ENCODE assay signal across 8 cellular contexts in the genomic region with DNA sequence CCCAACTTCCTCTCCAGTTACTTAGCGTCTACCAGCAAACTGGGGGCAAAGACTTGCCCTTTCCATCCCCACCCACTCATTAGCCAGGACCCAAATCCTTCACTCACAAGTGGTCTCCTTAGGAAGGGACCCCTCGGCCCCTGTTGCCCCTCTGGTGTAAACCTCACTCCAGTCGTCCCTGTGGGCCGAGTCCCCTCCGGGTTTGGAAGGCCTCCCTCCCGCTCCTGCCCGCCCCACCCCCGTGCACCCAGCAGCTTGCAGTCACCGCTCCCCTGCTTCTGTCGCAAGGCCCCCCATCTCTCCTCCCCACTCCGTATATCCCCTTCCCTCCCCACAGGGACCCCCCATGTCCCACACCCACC. TPM values are rescaled to one million over a fixed set of nuclear protein-coding genes. Genes with fewer than 3 reads are reported as not detected.
DNase-seq lines count a peak whose midpoint lies in the region; ATAC-seq and TF ChIP-seq lines count a peak whose summit lies in the region.

No MANE protein-coding gene starts in this region.

- H3K9me3 ChIP-seq in iPS DF 6.9 (ENCODE audit: control insufficient read depth, insufficient read depth, low read length), result no peaks in the 10 kb centered on the region

- peak overlapping the region; percentile 89 for H3K27ac Mint-ChIP-seq in activated CD4-positive, alpha-beta memory T cell treated with anti-CD3 and anti-CD28 coated beads, Interleukin-2, amount 10 ng/mL, durations not matched to agents 7 days and 5 days

- no peak for TF ChIP-seq CTCF in HFF-Myc (IDR thresholded peaks at IDR 0.05; ENCODE audit: low read depth, low read length, missing control alignments)

- peaks cover 45% of the 10 kb centered on the region for H3K36me3 Mint-ChIP-seq in activated CD4-positive, alpha-beta memory T cell treated with anti-CD3 and anti-CD28 coated beads, Interleukin-2, amount 10 ng/mL, durations not matched to agents 7 days and 5 days (ENCODE audit: low read depth)

- CTCF ChIA-PET in activated CD4-positive, alpha-beta memory T cell treated with anti-CD3 and anti-CD28 coated beads, Interleukin-2, amount 10 ng/mL, durations not matched to agents 7 days and 5 days (lab: Charles Lee), result interaction anchor here (1.2 to 2.3 kb wide), 3 partner anchors 9 to 87 kb away, joined by 3 to 12 read pairs (median 4); no protein-coding TSS in a partner anchor

- peaks cover 6% of the 10 kb centered on the region for H3K4me1 ChIP-seq in iPS DF 6.9 (ENCODE audit: control insufficient read depth, insufficient read depth, low read length)

- H3K27me3 Mint-ChIP-seq in activated CD4-positive, alpha-beta memory T cell treated with anti-CD3 and anti-CD28 coated beads, Interleukin-2, amount 10 ng/mL, durations not matched to agents 7 days and 5 days, result peaks cover 28% of the 10 kb centered on the region

- H3K4me3 ChIP-seq in HFF-Myc (replicated peaks; ENCODE audit: low read depth, low read length), result peak overlapping the region; percentile 79
- peak overlapping the region; percentile 96; the same call in 1 of the 2 replicates for H3K4me3 ChIP-seq in iPS DF 6.9 (ENCODE audit: low read length)

- H3K36me3 ChIP-seq in iPS DF 6.9 (ENCODE audit: control insufficient read depth, insufficient read depth, low read length), result no peaks in the 10 kb centered on the region

- H3K27me3 ChIP-seq in iPS DF 6.9 (ENCODE audit: control insufficient read depth, insufficient read depth, low read length), result no peaks in the 10 kb centered on the region; the same call in 1 of the 2 replicates

- no CpG with 5 or more reads among the region's 11 CpGs for WGBS in iPS DF 6.9 (ENCODE audit: insufficient coverage, insufficient read length)

- no peak for DNase-seq in HFF-Myc (ENCODE audit: extremely low read depth, low read depth)
- no peak for DNase-seq in activated CD4-positive, alpha-beta memory T cell treated with anti-CD3 and anti-CD28 coated beads, Interleukin-2, amount 10 ng/mL, durations not matched to agents 7 days and 5 days
- no peak for DNase-seq in iPS DF 6.9 (ENCODE audit: low read depth, low spot score)
- DNase-seq in stimulated activated CD8-positive, alpha-beta memory T cell treated with anti-CD3 and anti-CD28 coated beads, Interleukin-4, amount 100 ng/mL, for 48 hours, result peak; percentile 48
- DNase-seq in D341Med (ENCODE audit: low spot score), result no peak
- no peak for DNase-seq in NCI-H2107 treated with DMSO at 0.1 percent for 48 hours (lab: John Stamatoyannopoulos, UW; ENCODE audit: unreplicated experiment)
- no peak for DNase-seq in HuH-7 (ENCODE audit: low spot score)

- H3K27ac ChIP-seq in iPS DF 6.9 (ENCODE audit: low read length), result no peak overlapping the region

- H3K4me1 Mint-ChIP-seq in activated CD4-positive, alpha-beta memory T cell treated with anti-CD3 and anti-CD28 coated beads, Interleukin-2, amount 10 ng/mL, durations not matched to agents 7 days and 5 days, result peaks cover 62% of the 10 kb centered on the region

- H3K9me3 Mint-ChIP-seq in activated CD4-positive, alpha-beta memory T cell treated with anti-CD3 and anti-CD28 coated beads, Interleukin-2, amount 10 ng/mL, durations not matched to agents 7 days and 5 days, result no peaks in the 10 kb centered on the region

- H3K4me3 Mint-ChIP-seq in activated CD4-positive, alpha-beta memory T cell treated with anti-CD3 and anti-CD28 coated beads, Interleukin-2, amount 10 ng/mL, durations not matched to agents 7 days and 5 days, result peak overlapping the region; percentile 97

- no peak for ATAC-seq in GM18868 (IDR thresholded peaks at IDR 0.05; ENCODE audit: unreplicated experiment)

- POLR2A ChIA-PET in activated CD4-positive, alpha-beta memory T cell treated with anti-CD3 and anti-CD28 coated beads, Interleukin-2, amount 10 ng/mL, durations not matched to agents 7 days and 5 days (lab: Charles Lee), result interaction anchor here (1.3 to 3.6 kb wide), 7 partner anchors 9 to 88 kb away, joined by 3 to 14 read pairs (median 7); no protein-coding TSS in a partner anchor

RNA-seq across cellular contexts. Expression of a gene that starts 1.2 kb away (rescaled TPM):
- 10 to 100 TPM; 97.7 to 99.7 TPM for total RNA-seq in activated CD4-positive, alpha-beta memory T cell treated with anti-CD3 and anti-CD28 coated beads, Interleukin-2, amount 10 ng/mL, durations not matched to agents 7 days and 5 days

RNA-seq across cellular contexts. Expression of a gene that starts 27.4 kb away (rescaled TPM):
- total RNA-seq in activated CD4-positive, alpha-beta memory T cell treated with anti-CD3 and anti-CD28 coated beads, Interleukin-2, amount 10 ng/mL, durations not matched to agents 7 days and 5 days, result under 1 TPM; 0.45 to 0.73 TPM

RNA-seq across cellular contexts. Expression of a gene that starts 45.7 kb away (rescaled TPM):
- total RNA-seq in activated CD4-positive, alpha-beta memory T cell treated with anti-CD3 and anti-CD28 coated beads, Interleukin-2, amount 10 ng/mL, durations not matched to agents 7 days and 5 days, result not detected
